1 cellular context compared by ENCODE assay signal in the genomic region with DNA sequence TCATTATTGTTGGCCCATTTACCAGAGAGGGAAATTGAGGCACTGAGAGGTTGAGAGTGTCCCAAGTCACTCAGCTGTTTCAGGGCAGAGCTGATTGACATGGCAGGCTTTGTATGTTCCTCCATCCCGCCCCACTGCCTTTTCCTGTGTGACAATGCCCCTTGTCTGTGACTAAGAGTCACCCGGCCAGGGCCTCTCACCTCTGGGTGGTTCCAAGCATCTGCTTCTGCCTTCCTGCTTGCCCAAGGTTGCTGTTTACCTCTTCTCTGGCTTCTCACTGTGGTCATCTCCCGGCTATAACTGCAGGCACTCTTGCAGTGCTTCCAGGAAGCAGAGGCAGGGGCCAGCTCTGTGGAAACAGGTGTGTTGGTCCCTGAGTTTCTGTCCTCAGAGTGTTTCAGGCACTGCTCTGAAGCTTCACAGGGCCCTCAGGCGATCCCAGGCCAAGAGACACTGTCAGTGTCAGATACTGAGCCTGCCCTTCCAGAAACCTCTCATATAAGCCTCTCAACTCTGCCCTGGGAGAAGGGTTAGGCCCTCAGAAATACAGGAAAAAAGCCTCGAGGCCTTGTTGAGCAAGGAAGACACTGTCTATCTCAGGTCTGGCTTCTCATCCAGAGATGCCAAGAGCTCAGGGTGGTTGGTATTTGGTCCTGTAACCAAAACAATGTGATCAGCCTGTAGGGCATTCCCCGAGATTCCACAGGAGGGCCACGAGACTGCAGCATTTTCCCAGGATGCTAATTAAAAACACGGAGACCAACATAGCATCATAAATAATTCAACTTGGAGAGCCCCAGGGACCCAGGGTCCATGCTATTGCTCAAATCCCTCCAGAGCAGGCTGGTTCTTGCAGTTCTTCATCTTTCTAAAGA.
TF ChIP-seq lines count a peak whose summit lies in the region.

No MANE protein-coding gene starts in this region.

TF ChIP-seq in GM23338, 12 proteins besides CTCF, POLR2A, EP300 and RAD21:
- TF ChIP-seq, protein P1, sequence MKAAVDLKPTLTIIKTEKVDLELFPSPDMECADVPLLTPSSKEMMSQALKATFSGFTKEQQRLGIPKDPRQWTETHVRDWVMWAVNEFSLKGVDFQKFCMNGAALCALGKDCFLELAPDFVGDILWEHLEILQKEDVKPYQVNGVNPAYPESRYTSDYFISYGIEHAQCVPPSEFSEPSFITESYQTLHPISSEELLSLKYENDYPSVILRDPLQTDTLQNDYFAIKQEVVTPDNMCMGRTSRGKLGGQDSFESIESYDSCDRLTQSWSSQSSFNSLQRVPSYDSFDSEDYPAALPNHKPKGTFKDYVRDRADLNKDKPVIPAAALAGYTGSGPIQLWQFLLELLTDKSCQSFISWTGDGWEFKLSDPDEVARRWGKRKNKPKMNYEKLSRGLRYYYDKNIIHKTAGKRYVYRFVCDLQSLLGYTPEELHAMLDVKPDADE (IDR thresholded peaks at IDR 0.05): no peak
- TF ChIP-seq NANOG (IDR thresholded peaks at IDR 0.05; ENCODE audit: borderline replicate concordance) (no peak), POLR2AphosphoS5 (IDR thresholded peaks at IDR 0.05; ENCODE audit: low read depth) (no peak), EZH2phosphoT487 (IDR thresholded peaks at IDR 0.05; ENCODE audit: unreplicated experiment) (no peak), STAT1 (IDR thresholded peaks at IDR 0.05; ENCODE audit: unreplicated experiment) (no peak), ZNF114 (CRISPR knock-in tag; IDR thresholded peaks at IDR 0.05) (no peak)
- TF ChIP-seq, protein P2, sequence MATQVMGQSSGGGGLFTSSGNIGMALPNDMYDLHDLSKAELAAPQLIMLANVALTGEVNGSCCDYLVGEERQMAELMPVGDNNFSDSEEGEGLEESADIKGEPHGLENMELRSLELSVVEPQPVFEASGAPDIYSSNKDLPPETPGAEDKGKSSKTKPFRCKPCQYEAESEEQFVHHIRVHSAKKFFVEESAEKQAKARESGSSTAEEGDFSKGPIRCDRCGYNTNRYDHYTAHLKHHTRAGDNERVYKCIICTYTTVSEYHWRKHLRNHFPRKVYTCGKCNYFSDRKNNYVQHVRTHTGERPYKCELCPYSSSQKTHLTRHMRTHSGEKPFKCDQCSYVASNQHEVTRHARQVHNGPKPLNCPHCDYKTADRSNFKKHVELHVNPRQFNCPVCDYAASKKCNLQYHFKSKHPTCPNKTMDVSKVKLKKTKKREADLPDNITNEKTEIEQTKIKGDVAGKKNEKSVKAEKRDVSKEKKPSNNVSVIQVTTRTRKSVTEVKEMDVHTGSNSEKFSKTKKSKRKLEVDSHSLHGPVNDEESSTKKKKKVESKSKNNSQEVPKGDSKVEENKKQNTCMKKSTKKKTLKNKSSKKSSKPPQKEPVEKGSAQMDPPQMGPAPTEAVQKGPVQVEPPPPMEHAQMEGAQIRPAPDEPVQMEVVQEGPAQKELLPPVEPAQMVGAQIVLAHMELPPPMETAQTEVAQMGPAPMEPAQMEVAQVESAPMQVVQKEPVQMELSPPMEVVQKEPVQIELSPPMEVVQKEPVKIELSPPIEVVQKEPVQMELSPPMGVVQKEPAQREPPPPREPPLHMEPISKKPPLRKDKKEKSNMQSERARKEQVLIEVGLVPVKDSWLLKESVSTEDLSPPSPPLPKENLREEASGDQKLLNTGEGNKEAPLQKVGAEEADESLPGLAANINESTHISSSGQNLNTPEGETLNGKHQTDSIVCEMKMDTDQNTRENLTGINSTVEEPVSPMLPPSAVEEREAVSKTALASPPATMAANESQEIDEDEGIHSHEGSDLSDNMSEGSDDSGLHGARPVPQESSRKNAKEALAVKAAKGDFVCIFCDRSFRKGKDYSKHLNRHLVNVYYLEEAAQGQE (IDR thresholded peaks at IDR 0.05; ENCODE audit: unreplicated experiment): no peak
